1 cellular context compared by ENCODE assay signal in genomic region chr7:116218747-116219146, GRCh38.
TF ChIP-seq lines count a peak whose summit lies in the region.

No MANE protein-coding gene starts in this region.

TF ChIP-seq in HCT116, 20 proteins besides CTCF, POLR2A, EP300 and RAD21 (continued from another document):
- TF ChIP-seq, protein P1, sequence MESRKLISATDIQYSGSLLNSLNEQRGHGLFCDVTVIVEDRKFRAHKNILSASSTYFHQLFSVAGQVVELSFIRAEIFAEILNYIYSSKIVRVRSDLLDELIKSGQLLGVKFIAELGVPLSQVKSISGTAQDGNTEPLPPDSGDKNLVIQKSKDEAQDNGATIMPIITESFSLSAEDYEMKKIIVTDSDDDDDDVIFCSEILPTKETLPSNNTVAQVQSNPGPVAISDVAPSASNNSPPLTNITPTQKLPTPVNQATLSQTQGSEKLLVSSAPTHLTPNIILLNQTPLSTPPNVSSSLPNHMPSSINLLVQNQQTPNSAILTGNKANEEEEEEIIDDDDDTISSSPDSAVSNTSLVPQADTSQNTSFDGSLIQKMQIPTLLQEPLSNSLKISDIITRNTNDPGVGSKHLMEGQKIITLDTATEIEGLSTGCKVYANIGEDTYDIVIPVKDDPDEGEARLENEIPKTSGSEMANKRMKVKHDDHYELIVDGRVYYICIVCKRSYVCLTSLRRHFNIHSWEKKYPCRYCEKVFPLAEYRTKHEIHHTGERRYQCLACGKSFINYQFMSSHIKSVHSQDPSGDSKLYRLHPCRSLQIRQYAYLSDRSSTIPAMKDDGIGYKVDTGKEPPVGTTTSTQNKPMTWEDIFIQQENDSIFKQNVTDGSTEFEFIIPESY (IDR thresholded peaks at IDR 0.05; ENCODE audit: extremely low read depth, insufficient replicate concordance, low read length), result no peak
- no peak for TF ChIP-seq SP1 (IDR thresholded peaks at IDR 0.05; ENCODE audit: low read depth)
- TF ChIP-seq FOSL1 (IDR thresholded peaks at IDR 0.05; ENCODE audit: low read depth), result no peak
- TF ChIP-seq EZH2 (IDR thresholded peaks at IDR 0.05), result no peak
- TF ChIP-seq, protein P2, sequence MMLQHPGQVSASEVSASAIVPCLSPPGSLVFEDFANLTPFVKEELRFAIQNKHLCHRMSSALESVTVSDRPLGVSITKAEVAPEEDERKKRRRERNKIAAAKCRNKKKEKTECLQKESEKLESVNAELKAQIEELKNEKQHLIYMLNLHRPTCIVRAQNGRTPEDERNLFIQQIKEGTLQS (IDR thresholded peaks at IDR 0.05), result no peak
- TF ChIP-seq, protein P3, sequence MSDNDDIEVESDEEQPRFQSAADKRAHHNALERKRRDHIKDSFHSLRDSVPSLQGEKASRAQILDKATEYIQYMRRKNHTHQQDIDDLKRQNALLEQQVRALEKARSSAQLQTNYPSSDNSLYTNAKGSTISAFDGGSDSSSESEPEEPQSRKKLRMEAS (IDR thresholded peaks at IDR 0.05), result no peak
TF ChIP-seq in HCT116: peak in this region for 0.
